In genomic region chr15:41483115-41483514, GRCh38 we compare ENCODE assay signal across 10 cellular contexts. TPM values are rescaled to one million over a fixed set of nuclear protein-coding genes. Genes with fewer than 3 reads are reported as not detected.
DNase-seq lines count a peak whose midpoint lies in the region; ATAC-seq and TF ChIP-seq lines count a peak whose summit lies in the region.
"Had no signal": no experiment of that assay in that cellular context is flagged by ENCODE, and none has a peak within 500 bp of the region (broad histone marks: within the 10 kb centered on the region; RNA-seq: fewer than 3 reads in every experiment).

No MANE protein-coding gene starts in this region.

- TF ChIP-seq CTCF in gastroesophageal sphincter (IDR thresholded peaks at IDR 0.05) (no peak), suprapubic skin (IDR thresholded peaks at IDR 0.05) (no peak)

- DNase-seq in NK-92 treated with Interleukin-12 subunit alpha and Interleukin-12 subunit beta, amount 100 ng/mL, for 24 hours (lab: John Stamatoyannopoulos, UW) = peak; percentile 37
- no peak for DNase-seq in NK-92 (lab: John Stamatoyannopoulos, UW; ENCODE audit: unreplicated experiment)
- no peak for DNase-seq in T-helper 17 cell
- DNase-seq in naive B cell = peak; percentile 31
- DNase-seq in ureter (ENCODE audit: low spot score) = no peak
- DNase-seq in suprapubic skin (ENCODE audit: low spot score in 2 of 2) = no peak

- H3K4me1 Mint-ChIP-seq in T-helper 17 cell (peaks cover 23% of the 10 kb centered on the region), naive B cell (peaks cover 11 to 25% (median 21%) of the 10 kb centered on the region in 3 donors)

- H3K27me3 ChIP-seq in gastroesophageal sphincter (peaks cover 11% of the 10 kb centered on the region), suprapubic skin (no peaks in the 10 kb centered on the region)

- peaks cover 4% of the 10 kb centered on the region for H3K36me3 Mint-ChIP-seq in T-helper 17 cell (ENCODE audit: low read depth)
- peaks cover 7 to 10% of the 10 kb centered on the region in 2 donors for H3K36me3 Mint-ChIP-seq in naive B cell

- H3K27ac Mint-ChIP-seq in T-helper 17 cell = peak overlapping the region; percentile 87
- peak overlapping the region; percentile 12 to 88 (median 20) for H3K27ac Mint-ChIP-seq in naive B cell

- H3K4me3 Mint-ChIP-seq in T-helper 17 cell (peak overlapping the region; percentile 77), naive B cell (peak overlapping the region in 6 of 8 donors; percentile 20 to 66 (median 46))

- peaks cover 0 to 63% of the 10 kb centered on the region in 2 donors for H3K36me3 ChIP-seq in gastroesophageal sphincter
- H3K36me3 ChIP-seq in suprapubic skin = peaks cover 50% of the 10 kb centered on the region

- H3K27ac ChIP-seq in gastroesophageal sphincter (no peak overlapping the region), suprapubic skin (no peak overlapping the region)
- H3K27ac ChIP-seq: 22Rv1 had no signal

- TF ChIP-seq POLR2A in gastroesophageal sphincter (IDR thresholded peaks at IDR 0.05) (no peak), suprapubic skin (IDR thresholded peaks at IDR 0.05) (no peak)

- no peaks in the 10 kb centered on the region for H3K9me3 Mint-ChIP-seq in naive B cell

- TF ChIP-seq EP300 in gastroesophageal sphincter (IDR thresholded peaks at IDR 0.05) = no peak
- no peak for TF ChIP-seq EP300 in suprapubic skin (IDR thresholded peaks at IDR 0.05)

- H3K27me3 Mint-ChIP-seq in T-helper 17 cell (no peaks in the 10 kb centered on the region), naive B cell (peaks cover 0 to 7% (median 6%) of the 10 kb centered on the region in 3 donors)

- H3K4me1 ChIP-seq in gastroesophageal sphincter (no peaks in the 10 kb centered on the region), suprapubic skin (no peaks in the 10 kb centered on the region)

- H3K4me3 ChIP-seq in gastroesophageal sphincter (no peak overlapping the region), suprapubic skin (no peak overlapping the region)

- peak; percentile 82 for ATAC-seq in GM21786 (IDR thresholded peaks at IDR 0.05; ENCODE audit: unreplicated experiment)
- peak; percentile 92 for ATAC-seq in T-helper 17 cell
- peak; percentile 91 to 95 for ATAC-seq in naive B cell (ENCODE audit: low read depth in 2 of 2)
- ATAC-seq in gastroesophageal sphincter = no peak

- H3K9me3 ChIP-seq in T-helper 17 cell (ENCODE audit: control insufficient read depth, low read length, poor library complexity, severe bottlenecking) = no peaks in the 10 kb centered on the region
- no peaks in the 10 kb centered on the region for H3K9me3 ChIP-seq in gastroesophageal sphincter
- no peaks in the 10 kb centered on the region for H3K9me3 ChIP-seq in suprapubic skin

RNA-seq across cellular contexts. Expression of gene ITPKA, which starts 10.6 kb away (rescaled TPM):
- total RNA-seq in T-helper 17 cell (under 1 TPM; 0.20 to 0.29 TPM), ureter (0.29 TPM), gastroesophageal sphincter (1 to 10 TPM in 1 of 4 donors, under 1 TPM in 2, not detected in 1; 0.85 to 1.2 (median 0.94) TPM), suprapubic skin (1 to 10 TPM in 1 of 4 donors, under 1 TPM in 1, not detected in 2; 0.30 to 1.5 TPM)
- not detected for polyA plus RNA-seq in naive B cell (ENCODE audit: low read depth in 6 of 6)

RNA-seq across cellular contexts. Expression of gene LTK, which starts 30.5 kb away (rescaled TPM):
- total RNA-seq in T-helper 17 cell (10 to 100 TPM; 58.2 to 74.6 TPM), ureter (0.73 TPM), gastroesophageal sphincter (under 1 TPM in 3 of 4 donors, not detected in 1; 0.16 to 0.54 (median 0.19) TPM), suprapubic skin (1 to 10 TPM in 1 of 4 donors, under 1 TPM in 3; 0.57 to 2.8 (median 0.66) TPM)
- polyA plus RNA-seq in naive B cell (ENCODE audit: low read depth in 6 of 6) = under 1 TPM in 1 of 6 donors, not detected in 5; 0.35 TPM
- total RNA-seq: lung microvascular endothelial cell had no signal

Comparison
In these comparisons a context has a peak if more than half of its experiments do, and no peak if none do; other contexts are left out.
1. DNase-seq: peak in NK-92 treated with Interleukin-12 subunit alpha and Interleukin-12 subunit beta, amount 100 ng/mL, for 24 hours (single experiment) and naive B cell (single experiment); none in NK-92 (single experiment), T-helper 17 cell (0 of 3), ureter (single experiment) and suprapubic skin (0 of 2).
2. RNA of gene LTK, which starts 30.5 kb away (total RNA-seq): 58.2 to 74.6 TPM in T-helper 17 cell; 0.73 TPM in ureter (single experiment), 0.57 to 2.8 TPM in suprapubic skin and 0.16 to 0.54 TPM in gastroesophageal sphincter; every median in the first group is over 10 times any median in the second.